ENCODE assay signal across 8 cellular contexts in the genomic region with DNA sequence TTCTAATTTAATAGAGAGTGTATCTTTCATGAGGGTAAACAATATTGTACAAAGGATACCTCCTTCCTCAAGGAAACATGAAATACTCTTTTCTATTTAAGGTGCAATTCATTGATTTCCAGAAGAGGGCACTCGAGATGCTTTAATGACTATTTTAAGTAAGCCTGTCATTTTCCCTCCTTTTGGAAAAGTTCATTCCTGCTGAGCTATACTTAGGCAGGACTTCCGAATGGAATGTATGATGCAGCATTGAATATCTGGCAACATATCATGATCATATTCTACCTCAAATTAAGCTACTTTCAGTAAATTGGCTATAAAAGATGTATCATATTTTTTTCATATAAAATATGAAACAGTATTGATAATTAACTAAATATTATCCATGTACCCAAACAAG. TPM values are rescaled to one million over a fixed set of nuclear protein-coding genes. Genes with fewer than 3 reads are reported as not detected.
DNase-seq lines count a peak whose midpoint lies in the region; ATAC-seq lines count a peak whose summit lies in the region.

No MANE protein-coding gene starts in this region.

- H2BK15ac ChIP-seq in mesendoderm (replicated peaks; ENCODE audit: low read depth): no peak overlapping the region

- no peak overlapping the region for H3K23ac ChIP-seq in mesendoderm (ENCODE audit: low read length)

- no peaks in the 10 kb centered on the region for H3K9me3 Mint-ChIP-seq in T-helper 2 cell treated with Interferon-gamma antibody and Interleukin-4, amounts not matched to agents 5 μg/mL and 100 μg/mL, for 36 hours

- no peak overlapping the region for H3K4ac ChIP-seq in mesendoderm (ENCODE audit: low read depth, low read length)

- H3K79me1 ChIP-seq in mesendoderm (ENCODE audit: low read length): no peaks in the 10 kb centered on the region

- H3K79me2 ChIP-seq in mesendoderm (ENCODE audit: control insufficient read depth, insufficient read depth, low read length): no peaks in the 10 kb centered on the region

- no peak overlapping the region for H4K8ac ChIP-seq in mesendoderm (ENCODE audit: low read depth, low read length)

- H3K27ac ChIP-seq in mesendoderm (ENCODE audit: low read depth, low read length): no peak overlapping the region

- no peaks in the 10 kb centered on the region for H3K27me3 Mint-ChIP-seq in T-helper 2 cell treated with Interferon-gamma antibody and Interleukin-4, amounts not matched to agents 5 μg/mL and 100 μg/mL, for 36 hours (ENCODE audit: low read depth)

- no peak overlapping the region for H2BK5ac ChIP-seq in mesendoderm (ENCODE audit: low read length)

- no peak overlapping the region for H3K4me3 Mint-ChIP-seq in T-helper 2 cell treated with Interferon-gamma antibody and Interleukin-4, amounts not matched to agents 5 μg/mL and 100 μg/mL, for 36 hours

- H3K4me1 Mint-ChIP-seq in T-helper 2 cell treated with Interferon-gamma antibody and Interleukin-4, amounts not matched to agents 5 μg/mL and 100 μg/mL, for 36 hours (ENCODE audit: low read depth): no peaks in the 10 kb centered on the region

- H3K4me2 ChIP-seq in mesendoderm (ENCODE audit: low read length): no peak overlapping the region

- DNase-seq in AG08396 (ENCODE audit: low spot score): peak; percentile 17
- DNase-seq in H7: peak; percentile 14
- peak; percentile 21 for DNase-seq in NCI-H82 treated with DMSO at 0.1 percent for 48 hours (lab: John Stamatoyannopoulos, UW; ENCODE audit: unreplicated experiment)
- peak; percentile 71 for DNase-seq in dedifferentiated amniotic fluid mesenchymal stem cell (ENCODE audit: extremely low spot score)
- DNase-seq in mesendoderm: peak; percentile 71
- no peak for DNase-seq in mucosa of gallbladder (ENCODE audit: low spot score)
- DNase-seq in T-helper 2 cell treated with Interferon-gamma antibody and Interleukin-4, amounts not matched to agents 5 μg/mL and 100 μg/mL, for 36 hours (ENCODE audit: low spot score): no peak

- H3K27ac Mint-ChIP-seq in T-helper 2 cell treated with Interferon-gamma antibody and Interleukin-4, amounts not matched to agents 5 μg/mL and 100 μg/mL, for 36 hours: no peak overlapping the region

- no peak overlapping the region for H3K18ac ChIP-seq in mesendoderm (ENCODE audit: low read length)

- H4K5ac ChIP-seq in mesendoderm (ENCODE audit: low read length): no peak overlapping the region

- H3K9ac ChIP-seq in mesendoderm (ENCODE audit: low read length): no peak overlapping the region

- no CpG with 5 or more reads among the region's 2 CpGs for WGBS in mesendoderm (ENCODE audit: extremely low coverage, insufficient coverage, low lambda C conversion rate)

- H2AK5ac ChIP-seq in mesendoderm (ENCODE audit: low read length): no peak overlapping the region

- no peaks in the 10 kb centered on the region for H3K4me1 ChIP-seq in mesendoderm (ENCODE audit: control insufficient read depth, low read depth, low read length)

- no peak overlapping the region for H3K56ac ChIP-seq in mesendoderm (ENCODE audit: low read length)

- H3K4me3 ChIP-seq in H7 (ENCODE audit: insufficient read depth, low read depth, low read length) (no peak overlapping the region), mesendoderm (ENCODE audit: low read length) (no peak overlapping the region)

- no peak for ATAC-seq in GM21381 (IDR thresholded peaks at IDR 0.05; ENCODE audit: unreplicated experiment)

- H3K36me3 ChIP-seq in H7 (replicated peaks; ENCODE audit: control insufficient read depth, insufficient read depth, low read length) (peaks cover 11% of the 10 kb centered on the region), mesendoderm (ENCODE audit: control insufficient read depth, insufficient read depth, low read length) (no peaks in the 10 kb centered on the region)

- no peaks in the 10 kb centered on the region for H3K36me3 Mint-ChIP-seq in T-helper 2 cell treated with Interferon-gamma antibody and Interleukin-4, amounts not matched to agents 5 μg/mL and 100 μg/mL, for 36 hours (ENCODE audit: low read depth)

- H3K27me3 ChIP-seq in H7 (ENCODE audit: control insufficient read depth, insufficient read depth, low read length): no peaks in the 10 kb centered on the region
- H3K27me3 ChIP-seq in mesendoderm (ENCODE audit: insufficient read depth, low read length, poor library complexity): no peaks in the 10 kb centered on the region

- H2BK120ac ChIP-seq in mesendoderm (ENCODE audit: low read depth, low read length): no peak overlapping the region

RNA-seq across cellular contexts. Expression of a gene that starts 5.0 kb away (rescaled TPM):
- 49.2 and 57.9 TPM in 2 replicates for total RNA-seq in H7 (2014; rRNA removed; shearing (Covaris generic))
- 21.8 TPM for polyA plus RNA-seq in mesendoderm (2013, experiment 1 of 2)
- polyA plus RNA-seq in mesendoderm (2013, experiment 2 of 2): 20.8 TPM
- total RNA-seq in mucosa of gallbladder: 236 TPM

Comparison
In these comparisons a context has a peak if more than half of its experiments do, and no peak if none do; other contexts are left out.
1. DNase-seq: peak in AG08396 (single experiment), H7 (single experiment), NCI-H82 treated with DMSO at 0.1 percent for 48 hours (single experiment), dedifferentiated amniotic fluid mesenchymal stem cell (single experiment) and mesendoderm (single experiment); none in mucosa of gallbladder (single experiment) and T-helper 2 cell treated with Interferon-gamma antibody and Interleukin-4, amounts not matched to agents 5 μg/mL and 100 μg/mL, for 36 hours (single experiment).